Comparison of ENCODE assay signal across 8 cellular contexts in genomic region chr6:41318648-41319565, GRCh38. TPM values are rescaled to one million over a fixed set of nuclear protein-coding genes. Genes with fewer than 3 reads are reported as not detected.
DNase-seq lines count a peak whose midpoint lies in the region; ATAC-seq and TF ChIP-seq lines count a peak whose summit lies in the region.

No MANE protein-coding gene starts in this region.

- no peaks in the 10 kb centered on the region for H3K9me3 Mint-ChIP-seq in neural crest cell

- 16 to 27% (median 24%) methylated on average over 31 to 34 of the region's 34 CpGs for WGBS in stomach, 5 donors

- H3K9me3 ChIP-seq in Karpas-422 (ENCODE audit: low read length) = no peaks in the 10 kb centered on the region
- no peaks in the 10 kb centered on the region for H3K9me3 ChIP-seq in Peyer's patch
- no peaks in the 10 kb centered on the region for H3K9me3 ChIP-seq in stomach

- H2AFZ ChIP-seq in Karpas-422 (ENCODE audit: low read length) = peak overlapping the region; percentile 96

- peak overlapping the region; percentile 69 for H3K4me2 ChIP-seq in Karpas-422 (ENCODE audit: low read depth, low read length, poor library complexity, severe bottlenecking)

- H3K4me3 ChIP-seq in Karpas-422 (ENCODE audit: low read length) (peak overlapping the region; percentile 28; the same call in 1 of the 2 replicates), Peyer's patch (peak overlapping the region in 3 of 4 donors; percentile 15 to 36 (median 34)), fibroblast of the aortic adventitia (ENCODE audit: low read depth, low read length) (peak overlapping the region; percentile 54), stomach (peak overlapping the region; percentile 19 to 43 (median 31))

- peaks cover 60% of the 10 kb centered on the region for H3K27me3 Mint-ChIP-seq in neural crest cell (ENCODE audit: low read depth)

- no peaks in the 10 kb centered on the region for H3K79me2 ChIP-seq in Karpas-422 (ENCODE audit: low read length)

- no peaks in the 10 kb centered on the region for H3K9me2 ChIP-seq in Karpas-422 (replicated peaks; ENCODE audit: insufficient read depth, low read length)

- no peak overlapping the region for H3K4me3 Mint-ChIP-seq in neural crest cell

- H3K27ac Mint-ChIP-seq in neural crest cell (ENCODE audit: unreplicated experiment) = no peak overlapping the region

- no peak for TF ChIP-seq EP300 in stomach (IDR thresholded peaks at IDR 0.05)

- H3K4me1 Mint-ChIP-seq in neural crest cell = peaks cover 11% of the 10 kb centered on the region

- DNase-seq in DMS79 treated with DMSO at 0.1 percent for 48 hours (lab: John Stamatoyannopoulos, UW) = peak; percentile 92
- peak; percentile 94 for DNase-seq in Karpas-422
- DNase-seq in Peyer's patch = peak; percentile 78 to 92 (median 85)
- DNase-seq in activated T-helper 1 cell treated with anti-CD3 and anti-CD28 coated beads, Interleukin-2, amount 50 U/mL, for 16 hours (ENCODE audit: low read depth in 1 of 2, low spot score in 1 of 2) = peak; percentile 64 to 71
- peak; percentile 71 for DNase-seq in fibroblast of the aortic adventitia (ENCODE audit: low read depth)
- peak; percentile 77 for DNase-seq in neural crest cell (ENCODE audit: low read depth, low spot score)
- DNase-seq in stomach = peak; percentile 83

- intact Hi-C loops in stomach (cut with DNase I; ENCODE audit: low total_unique reads) = no loop called here

- peak; percentile 78 for ATAC-seq in GM21825 (IDR thresholded peaks at IDR 0.05; ENCODE audit: unreplicated experiment)

- H3K36me3 ChIP-seq in Karpas-422 (ENCODE audit: insufficient read depth, low read length) (no peaks in the 10 kb centered on the region), Peyer's patch (no peaks in the 10 kb centered on the region), stomach (no peaks in the 10 kb centered on the region)

- TF ChIP-seq POLR2A in Peyer's patch (IDR thresholded peaks at IDR 0.05) (no peak), stomach (IDR thresholded peaks at IDR 0.05) (no peak)

- peak overlapping the region; percentile 35 for H3K9ac ChIP-seq in Karpas-422 (ENCODE audit: low read length)

- H3K36me3 Mint-ChIP-seq in neural crest cell (ENCODE audit: low read depth) = no peaks in the 10 kb centered on the region

- H4K20me1 ChIP-seq in Karpas-422 (ENCODE audit: insufficient read depth, low read depth, low read length) = no peaks in the 10 kb centered on the region

- H3K4me1 ChIP-seq in Karpas-422 (ENCODE audit: low read length) (peaks cover 18% of the 10 kb centered on the region), Peyer's patch (peaks cover 0 to 3% (median 1%) of the 10 kb centered on the region in 4 donors), stomach (peaks cover 0 to 15% (median 9%) of the 10 kb centered on the region in 4 donors)

- no peak overlapping the region for H3K27ac ChIP-seq in Karpas-422 (ENCODE audit: low read length)
- H3K27ac ChIP-seq in Peyer's patch = no peak overlapping the region
- no peak overlapping the region for H3K27ac ChIP-seq in stomach

- TF ChIP-seq CTCF in Peyer's patch (IDR thresholded peaks at IDR 0.05) = peak; percentile 96 to 100 (median 98)
- TF ChIP-seq CTCF in fibroblast of the aortic adventitia (IDR thresholded peaks at IDR 0.05; ENCODE audit: insufficient read depth, low read length) = peak; percentile 100
- TF ChIP-seq CTCF in neural crest cell (conservative IDR thresholded peaks at IDR 0.05) = peak; percentile 100
- TF ChIP-seq CTCF in stomach (IDR thresholded peaks at IDR 0.05) = peak in 6 of 7 experiments; percentile 96 to 100 (median 100)

- H3K27me3 ChIP-seq in Karpas-422 (ENCODE audit: low read length) (0 out of 2 replicates have a peak, but pooled peaks cover 4% of the 10 kb centered on the region), Peyer's patch (no peaks in the 10 kb centered on the region), stomach (peaks cover 0 to 44% (median 7%) of the 10 kb centered on the region in 3 donors)

RNA-seq across cellular contexts. Expression of gene NCR2, which starts 16.5 kb away (rescaled TPM):
- not detected in 2 replicates for total RNA-seq in Karpas-422 (2014; rRNA removed; shearing (Covaris generic); ENCODE audit: low replicate concordance)
- total RNA-seq in Peyer's patch (not detected), fibroblast of the aortic adventitia (ENCODE audit: low replicate concordance) (not detected in 2 replicates), neural crest cell (not detected in 2 replicates), stomach (not detected)
- polyA plus RNA-seq in stomach = not detected

RNA-seq across cellular contexts. Expression of gene TREM1, which starts 32.4 kb away (rescaled TPM):
- not detected in 2 replicates for total RNA-seq in Karpas-422 (2014; rRNA removed; shearing (Covaris generic); ENCODE audit: low replicate concordance)
- 1 to 10 TPM in 1 of 4 donors, not detected in 3; 2.1 TPM for total RNA-seq in Peyer's patch
- 0.36 TPM in 1 of 2 replicates, not detected in the other for total RNA-seq in fibroblast of the aortic adventitia (ENCODE audit: low replicate concordance)
- not detected in 2 replicates for total RNA-seq in neural crest cell
- 1 to 10 TPM in 1 of 5 donors, not detected in 4; 1.7 TPM for total RNA-seq in stomach
- 1 to 10 TPM in 1 of 3 donors, under 1 TPM in 1, not detected in 1; 0.10 to 7.7 TPM for polyA plus RNA-seq in stomach
